28 cellular contexts compared by ENCODE assay signal in the genomic region with DNA sequence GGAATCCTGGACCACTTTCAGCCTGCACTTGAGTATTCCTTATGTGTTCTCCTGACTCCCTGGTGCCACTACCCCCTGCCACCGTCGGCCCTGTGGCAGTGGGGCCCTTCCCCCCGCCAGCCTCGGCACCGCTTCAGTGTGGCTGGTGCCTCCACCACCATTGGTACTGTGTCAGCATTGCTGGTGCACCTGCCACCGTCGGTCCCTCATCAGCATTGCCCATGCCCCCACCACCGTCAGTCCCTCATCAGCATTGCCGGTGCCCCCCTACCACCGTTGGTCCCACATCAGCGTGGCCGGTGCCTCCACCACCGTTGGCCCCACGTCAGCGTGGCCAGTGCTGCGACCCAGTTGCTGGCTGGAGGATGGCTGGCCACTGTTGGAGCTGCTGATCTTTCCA.
"Had no signal": no experiment of that assay in that cellular context is flagged by ENCODE, and none has a peak within 500 bp of the region (broad histone marks: within the 10 kb centered on the region; RNA-seq: fewer than 3 reads in every experiment).

No MANE protein-coding gene starts in this region.

- H3K4me1 Mint-ChIP-seq: nephron had no signal

- H3K4me3 ChIP-seq: colonic mucosa, gastroesophageal sphincter, heart right ventricle, lower lobe of right lung, ovary, psoas muscle, sigmoid colon, stomach, thyroid gland had no signal

- H3K9me3 Mint-ChIP-seq: central memory CD8-positive, alpha-beta T cell; dendritic cell treated with granulocyte-macrophage colony-stimulating factor and Interleukin-4, amounts not matched to agents 40 ng/mL and 50 ng/mL, for 4 days; endodermal cell; mesothelial cell of epicardium; naive thymus-derived CD4-positive, alpha-beta T cell; nephron; stimulated activated naive B cell treated with anti-CD40 and anti-IgM and Interleukin-4, amounts not matched to agents 10 μg/mL and 1 μg/mL and 100 μg/mL, for 72 hours; type B pancreatic cell had no signal

- H3K27me3 Mint-ChIP-seq: central memory CD8-positive, alpha-beta T cell; dendritic cell treated with granulocyte-macrophage colony-stimulating factor and Interleukin-4, amounts not matched to agents 40 ng/mL and 50 ng/mL, for 4 days; naive thymus-derived CD4-positive, alpha-beta T cell; stimulated activated naive B cell treated with anti-CD40 and anti-IgM and Interleukin-4, amounts not matched to agents 10 μg/mL and 1 μg/mL and 100 μg/mL, for 72 hours had no signal

- H3K9me3 ChIP-seq: colonic mucosa, gastroesophageal sphincter, heart right ventricle, lower lobe of right lung, ovary, psoas muscle, sigmoid colon, stomach, thyroid gland had no signal

- H3K4me1 ChIP-seq: colonic mucosa, foreskin keratinocyte, gastroesophageal sphincter, lower lobe of right lung, psoas muscle, sigmoid colon, stomach had no signal

- H3K27ac ChIP-seq: colonic mucosa, epithelial cell of prostate, foreskin keratinocyte, gastroesophageal sphincter, heart right ventricle, lower lobe of right lung, ovary, psoas muscle, sigmoid colon, stomach, thyroid gland had no signal

- H3K4me3 Mint-ChIP-seq: central memory CD8-positive, alpha-beta T cell; dendritic cell treated with granulocyte-macrophage colony-stimulating factor and Interleukin-4, amounts not matched to agents 40 ng/mL and 50 ng/mL, for 4 days; endodermal cell; mesothelial cell of epicardium; naive thymus-derived CD4-positive, alpha-beta T cell; nephron; stimulated activated naive B cell treated with anti-CD40 and anti-IgM and Interleukin-4, amounts not matched to agents 10 μg/mL and 1 μg/mL and 100 μg/mL, for 72 hours; type B pancreatic cell had no signal

- H3K36me3 ChIP-seq: colonic mucosa, gastroesophageal sphincter, heart right ventricle, lower lobe of right lung, ovary, sigmoid colon, stomach, thyroid gland had no signal

- ATAC-seq: esophagus mucosa; foreskin keratinocyte; gastroesophageal sphincter; heart right ventricle; left ventricle myocardium superior; naive thymus-derived CD4-positive, alpha-beta T cell; psoas muscle; right cardiac atrium; stimulated activated naive B cell treated with anti-CD40 and anti-IgM and Interleukin-4, amounts not matched to agents 10 μg/mL and 1 μg/mL and 100 μg/mL, for 72 hours had no signal

- H3K27me3 ChIP-seq: colonic mucosa, foreskin keratinocyte, gastroesophageal sphincter, heart right ventricle, ovary, sigmoid colon, stomach, thyroid gland had no signal

- DNase-seq: colonic mucosa; effector CD8-positive, alpha-beta T cell; endodermal cell; foreskin keratinocyte; glutamatergic neuron; heart right ventricle; hippocampal formation; left ventricle myocardium superior; lower lobe of right lung; naive thymus-derived CD4-positive, alpha-beta T cell; occipital lobe; ovary; posterior cingulate gyrus; psoas muscle; right cardiac atrium; sigmoid colon; stimulated activated CD4-positive, alpha-beta T cell treated with anti-CD3 and anti-CD28 coated beads, Interleukin-4, amount 100 ng/mL, for 4 hours; stimulated activated naive B cell treated with anti-CD40 and anti-IgM and Interleukin-4, amounts not matched to agents 10 μg/mL and 1 μg/mL and 100 μg/mL, for 72 hours; stomach; thyroid gland had no signal

- H3K27ac Mint-ChIP-seq: dendritic cell treated with granulocyte-macrophage colony-stimulating factor and Interleukin-4, amounts not matched to agents 40 ng/mL and 50 ng/mL, for 4 days; endodermal cell; mesothelial cell of epicardium; naive thymus-derived CD4-positive, alpha-beta T cell; nephron; stimulated activated naive B cell treated with anti-CD40 and anti-IgM and Interleukin-4, amounts not matched to agents 10 μg/mL and 1 μg/mL and 100 μg/mL, for 72 hours; type B pancreatic cell had no signal
